In the genomic region with DNA sequence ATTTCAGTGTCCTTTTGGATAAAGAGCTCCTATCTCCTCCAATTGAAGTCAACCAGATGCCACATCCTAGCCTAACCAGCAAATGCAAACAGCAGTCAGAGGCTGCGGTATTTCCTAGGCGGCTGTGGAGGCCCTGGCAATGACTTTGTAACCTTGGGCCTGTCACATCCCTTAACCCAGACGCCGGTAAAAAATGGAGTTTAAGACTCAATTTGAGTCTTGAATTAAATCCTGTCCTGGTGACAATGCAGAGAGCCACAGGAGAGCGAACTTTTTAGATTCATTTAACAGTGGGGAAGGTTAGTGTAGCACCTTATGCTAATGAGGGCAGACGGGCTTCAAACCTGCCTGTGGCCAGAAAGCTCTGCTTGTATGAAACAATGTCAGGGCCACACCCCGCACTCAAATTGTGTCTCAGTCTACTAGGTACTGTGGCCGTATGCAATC, we compare ENCODE assay signal across 8 cellular contexts. TPM values are rescaled to one million over a fixed set of nuclear protein-coding genes. Genes with fewer than 3 reads are reported as not detected.
DNase-seq lines count a peak whose midpoint lies in the region; ATAC-seq, FAIRE-seq and TF ChIP-seq lines count a peak whose summit lies in the region.

No MANE protein-coding gene starts in this region.

- no peaks in the 10 kb centered on the region for H3K27me3 ChIP-seq in stomach

- H3K27ac Mint-ChIP-seq in WTC11 = no peak overlapping the region

- TF ChIP-seq EP300 in stomach (IDR thresholded peaks at IDR 0.05) = no peak

- H3K27ac ChIP-seq in stomach = peak overlapping the region; percentile 9 to 86 (median 81)

- TF ChIP-seq CTCF in WTC11 (IDR thresholded peaks at IDR 0.05) = no peak
- no peak for TF ChIP-seq CTCF in fibroblast of the aortic adventitia (IDR thresholded peaks at IDR 0.05; ENCODE audit: insufficient read depth, low read length)
- no peak for TF ChIP-seq CTCF in stomach (IDR thresholded peaks at IDR 0.05)

- peaks cover 0 to 40% (median 21%) of the 10 kb centered on the region in 4 donors for H3K4me1 ChIP-seq in stomach

- CTCF ChIA-PET in WTC11 (lab: Charles Lee) = interaction anchor here (1.7 kb wide), 1 partner anchor 51 kb away, joined by 4 read pairs; no protein-coding TSS in a partner anchor

- POLR2A ChIA-PET in WTC11 (lab: Charles Lee) = interaction anchor here (0.6 kb wide), 1 partner anchor 543 kb away, joined by 3 read pairs; no protein-coding TSS in a partner anchor

- H3K4me3 ChIP-seq in fibroblast of the aortic adventitia (ENCODE audit: low read depth, low read length) (peak overlapping the region; percentile 75), stomach (peak overlapping the region; percentile 82 to 88 (median 84))

- peak overlapping the region; percentile 67 for H3K4me3 Mint-ChIP-seq in WTC11

- intact Hi-C loops in stomach (cut with DNase I; ENCODE audit: low total_unique reads) = no loop called here

- no peaks in the 10 kb centered on the region for H3K36me3 Mint-ChIP-seq in WTC11

- TF ChIP-seq POLR2A in stomach (IDR thresholded peaks at IDR 0.05) = no peak
- TF ChIP-seq POLR2A in GM12892 (IDR thresholded peaks at IDR 0.05; ENCODE audit: low read depth, low read length) = no peak

- peaks cover 59% of the 10 kb centered on the region for H3K27me3 Mint-ChIP-seq in WTC11 (ENCODE audit: low read depth)

- DNase-seq in activated naive CD4-positive, alpha-beta T cell treated with Interleukin-2 at 50 U/mL for 16 hours = peak; percentile 24
- DNase-seq in activated naive CD4-positive, alpha-beta T cell (lab: John Stamatoyannopoulos, UW) = no peak
- DNase-seq in WTC11 (ENCODE audit: low spot score) = no peak
- DNase-seq in fibroblast of the aortic adventitia (ENCODE audit: low read depth) = no peak
- peak; percentile 30 for DNase-seq in stomach
- no peak for DNase-seq in GM12892 (ENCODE audit: insufficient read length)

- FAIRE-seq in GM12892 (lab: Jason Lieb, UNC) = no peak

- H3K36me3 ChIP-seq in stomach = no peaks in the 10 kb centered on the region

- H3K9me3 Mint-ChIP-seq in WTC11 = no peaks in the 10 kb centered on the region

- ATAC-seq in WTC11 (peak; percentile 24), GM18861 (IDR thresholded peaks at IDR 0.05; ENCODE audit: unreplicated experiment) (no peak), GM18870 (IDR thresholded peaks at IDR 0.05; ENCODE audit: unreplicated experiment) (no peak)

- 22 to 52% (median 39%) methylated on average over 8 of the region's 8 CpGs for WGBS in stomach, 5 donors

- H3K4me1 Mint-ChIP-seq in WTC11 = peaks cover 37% of the 10 kb centered on the region

- no peaks in the 10 kb centered on the region for H3K9me3 ChIP-seq in stomach

TF ChIP-seq in WTC11, 78 proteins besides CTCF, POLR2A, EP300 and RAD21:
- no peak for TF ChIP-seq NFATC4 (CRISPR knock-in tag; IDR thresholded peaks at IDR 0.05)
- no peak for TF ChIP-seq EMX1 (CRISPR knock-in tag; IDR thresholded peaks at IDR 0.05)
- no peak for TF ChIP-seq ZBTB21 (CRISPR knock-in tag; IDR thresholded peaks at IDR 0.05; ENCODE audit: borderline replicate concordance)
- TF ChIP-seq CREM (CRISPR knock-in tag; IDR thresholded peaks at IDR 0.05) = no peak
- no peak for TF ChIP-seq IRF2 (CRISPR knock-in tag; IDR thresholded peaks at IDR 0.05; ENCODE audit: borderline replicate concordance, low read depth)
- TF ChIP-seq TEAD1 (CRISPR knock-in tag; IDR thresholded peaks at IDR 0.05) = no peak
- no peak for TF ChIP-seq TCF7 (CRISPR knock-in tag; IDR thresholded peaks at IDR 0.05; ENCODE audit: low read depth)
- no peak for TF ChIP-seq E2F5 (CRISPR knock-in tag; IDR thresholded peaks at IDR 0.05)
- no peak for TF ChIP-seq CDX4 (CRISPR knock-in tag; IDR thresholded peaks at IDR 0.05; ENCODE audit: borderline replicate concordance)
- TF ChIP-seq FOXP1 (CRISPR knock-in tag; IDR thresholded peaks at IDR 0.05; ENCODE audit: borderline replicate concordance) = no peak
- no peak for TF ChIP-seq ATF3 (CRISPR knock-in tag; conservative IDR thresholded peaks at IDR 0.05)
- no peak for TF ChIP-seq AR (CRISPR knock-in tag; IDR thresholded peaks at IDR 0.05)
- no peak for TF ChIP-seq ZNF232 (CRISPR knock-in tag; IDR thresholded peaks at IDR 0.05)
- no peak for TF ChIP-seq USF2 (CRISPR knock-in tag; IDR thresholded peaks at IDR 0.05)
- TF ChIP-seq ZNF121 (CRISPR knock-in tag; IDR thresholded peaks at IDR 0.05) = no peak

RNA-seq across cellular contexts. Expression of gene C12orf75, which starts 1.3 kb away (rescaled TPM):
- total RNA-seq in WTC11 (2021) = 25.5 to 31.2 TPM (median 27.4 TPM) in 3 replicates
- 31.7 and 130 TPM in 2 replicates for total RNA-seq in fibroblast of the aortic adventitia (ENCODE audit: low replicate concordance)
- total RNA-seq in stomach = 10 to 100 TPM in 3 of 5 donors, 1 to 10 TPM in 1, not detected in 1; 4.9 to 43.7 (median 35.3) TPM
- polyA plus RNA-seq in stomach = 100 to 1,000 TPM in 2 of 3 donors, 10 to 100 TPM in 1; 43.4 to 145 (median 143) TPM
- polyA plus RNA-seq in GM12892 (2012; ENCODE audit: missing spikeins) = 131 TPM

Comparison
In these comparisons a context has a peak if more than half of its experiments do, and no peak if none do; other contexts are left out.
1. DNase-seq: peak in activated naive CD4-positive, alpha-beta T cell treated with Interleukin-2 at 50 U/mL for 16 hours (single experiment) and stomach (single experiment); none in activated naive CD4-positive, alpha-beta T cell (0 of 4), WTC11 (single experiment), fibroblast of the aortic adventitia (single experiment) and GM12892 (single experiment).